In genomic region chr12:55619352-55620138, GRCh38 we compare ENCODE assay signal across 1 cellular context.
TF ChIP-seq lines count a peak whose summit lies in the region.

No MANE protein-coding gene starts in this region.

TF ChIP-seq in IMR-90, 13 proteins besides CTCF, POLR2A, EP300 and RAD21:
- TF ChIP-seq MAZ (IDR thresholded peaks at IDR 0.05; ENCODE audit: borderline replicate concordance, low read depth, low read length) (no peak), CEBPB (IDR thresholded peaks at IDR 0.05; ENCODE audit: low read depth, low read length) (peak; percentile 21; the same call in 1 of the 2 replicates), CHD1 (IDR thresholded peaks at IDR 0.05; ENCODE audit: low read depth, low read length) (no peak), MAFK (IDR thresholded peaks at IDR 0.05; ENCODE audit: low read depth, low read length) (no peak), BHLHE40 (IDR thresholded peaks at IDR 0.05; ENCODE audit: low read depth, low read length) (0 out of 2 replicates have a peak, but pooled peaks have one; percentile 16), SMC3 (IDR thresholded peaks at IDR 0.05; ENCODE audit: low read depth, low read length) (peak; percentile 59), RCOR1 (IDR thresholded peaks at IDR 0.05; ENCODE audit: insufficient replicate concordance, low read length) (no peak), MXI1 (IDR thresholded peaks at IDR 0.05; ENCODE audit: borderline replicate concordance, low read depth, low read length) (peak; percentile 38; the same call in 1 of the 2 replicates), FOS (IDR thresholded peaks at IDR 0.05; ENCODE audit: low read depth, low read length) (0 out of 2 replicates have a peak, but pooled peaks have one; percentile 29), NFE2L2 (IDR thresholded peaks at IDR 0.05; ENCODE audit: low read depth, low read length) (no peak), RFX5 (IDR thresholded peaks at IDR 0.05; ENCODE audit: low read depth, low read length) (no peak)
- TF ChIP-seq, protein P1, sequence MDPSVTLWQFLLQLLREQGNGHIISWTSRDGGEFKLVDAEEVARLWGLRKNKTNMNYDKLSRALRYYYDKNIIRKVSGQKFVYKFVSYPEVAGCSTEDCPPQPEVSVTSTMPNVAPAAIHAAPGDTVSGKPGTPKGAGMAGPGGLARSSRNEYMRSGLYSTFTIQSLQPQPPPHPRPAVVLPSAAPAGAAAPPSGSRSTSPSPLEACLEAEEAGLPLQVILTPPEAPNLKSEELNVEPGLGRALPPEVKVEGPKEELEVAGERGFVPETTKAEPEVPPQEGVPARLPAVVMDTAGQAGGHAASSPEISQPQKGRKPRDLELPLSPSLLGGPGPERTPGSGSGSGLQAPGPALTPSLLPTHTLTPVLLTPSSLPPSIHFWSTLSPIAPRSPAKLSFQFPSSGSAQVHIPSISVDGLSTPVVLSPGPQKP (IDR thresholded peaks at IDR 0.05; ENCODE audit: borderline replicate concordance, low read depth, low read length): no peak
- TF ChIP-seq, protein P2, sequence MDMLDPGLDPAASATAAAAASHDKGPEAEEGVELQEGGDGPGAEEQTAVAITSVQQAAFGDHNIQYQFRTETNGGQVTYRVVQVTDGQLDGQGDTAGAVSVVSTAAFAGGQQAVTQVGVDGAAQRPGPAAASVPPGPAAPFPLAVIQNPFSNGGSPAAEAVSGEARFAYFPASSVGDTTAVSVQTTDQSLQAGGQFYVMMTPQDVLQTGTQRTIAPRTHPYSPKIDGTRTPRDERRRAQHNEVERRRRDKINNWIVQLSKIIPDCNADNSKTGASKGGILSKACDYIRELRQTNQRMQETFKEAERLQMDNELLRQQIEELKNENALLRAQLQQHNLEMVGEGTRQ (IDR thresholded peaks at IDR 0.05; ENCODE audit: low read depth, low read length): peak; percentile 89
